In genomic region chr12:53726946-53727309, GRCh38 we compare ENCODE assay signal across 8 cellular contexts. TPM values are rescaled to one million over a fixed set of nuclear protein-coding genes. Genes with fewer than 3 reads are reported as not detected.
DNase-seq lines count a peak whose midpoint lies in the region; ATAC-seq and TF ChIP-seq lines count a peak whose summit lies in the region.

No MANE protein-coding gene starts in this region.

- intact Hi-C loops in PC-9 (cut with micrococcal nuclease; ENCODE audit: unreplicated experiment), result no loop called here

- H3K36me3 ChIP-seq in PC-9 (ENCODE audit: low read depth) (no peaks in the 10 kb centered on the region), esophagus (ENCODE audit: control insufficient read depth in 2 of 2, insufficient read depth in 2 of 2, low read length in 1 of 2) (peaks cover 5 to 14% of the 10 kb centered on the region in 2 donors)

- H3K9me2 ChIP-seq in PC-9 (ENCODE audit: insufficient read depth), result no peaks in the 10 kb centered on the region

- no peaks in the 10 kb centered on the region for H3K79me2 ChIP-seq in PC-9 (ENCODE audit: low read depth)

- peak overlapping the region; percentile 93 for H3K27ac Mint-ChIP-seq in osteocyte (ENCODE audit: unreplicated experiment)

- DNase-seq in PC-9 (peak in 1 of 2 experiments; percentile 17), osteocyte (ENCODE audit: extremely low spot score, unreplicated experiment) (no peak), NCI-H748 treated with DMSO at 0.1 percent for 48 hours (lab: John Stamatoyannopoulos, UW) (no peak), NCI-H2196 (lab: John Stamatoyannopoulos, UW; ENCODE audit: unreplicated experiment) (no peak)

- WGBS in esophagus, 2 donors, result 1 to 2% methylated on average over 15 of the region's 15 CpGs

- no peak overlapping the region for H3K27ac ChIP-seq in PC-9
- peak overlapping the region; percentile 60 to 82 for H3K27ac ChIP-seq in esophagus (ENCODE audit: low read depth in 2 of 2, low read length in 1 of 2)

- H3K4me3 Mint-ChIP-seq in osteocyte (ENCODE audit: unreplicated experiment), result peak overlapping the region; percentile 98

- CTCF ChIA-PET in PC-9 (lab: Charles Lee), result interaction anchor here (0.6 to 2.5 kb wide), 2 partner anchors 17 to 118 kb away, joined by 3 to 11 read pairs; no protein-coding TSS in a partner anchor

- peaks cover 27% of the 10 kb centered on the region for H3K36me3 Mint-ChIP-seq in osteocyte (ENCODE audit: unreplicated experiment)

- TF ChIP-seq CTCF in PC-9 (conservative IDR thresholded peaks at IDR 0.05) (no peak), osteocyte (IDR thresholded peaks at IDR 0.05) (no peak)

- BruUV-seq in PC-9 (replicated peaks; lab: Mats Ljungman, UMichigan), result TSS peak; percentile 57

- H3K4me1 ChIP-seq in PC-9 (replicated peaks; ENCODE audit: insufficient read depth) (peaks cover 18% of the 10 kb centered on the region), esophagus (ENCODE audit: control insufficient read depth in 2 of 2, insufficient read depth in 2 of 2, low read length in 1 of 2) (peaks cover 4 to 14% of the 10 kb centered on the region in 2 donors)

- no peaks in the 10 kb centered on the region for H4K20me1 ChIP-seq in PC-9 (ENCODE audit: insufficient read depth)

- ATAC-seq in GM21526 (IDR thresholded peaks at IDR 0.05; ENCODE audit: low FRiP score, unreplicated experiment), result peak; percentile 3
- no peak for ATAC-seq in GM21528 (IDR thresholded peaks at IDR 0.05; ENCODE audit: low FRiP score, unreplicated experiment)
- ATAC-seq in GM19395 (IDR thresholded peaks at IDR 0.05; ENCODE audit: unreplicated experiment), result no peak

- POLR2A ChIA-PET in PC-9 (lab: Charles Lee; ENCODE audit: unreplicated experiment), result interaction anchor here (0.7 kb wide), 1 partner anchor 137 kb away, joined by 6 read pairs; no protein-coding TSS in a partner anchor

- H3K4me1 Mint-ChIP-seq in osteocyte (ENCODE audit: unreplicated experiment), result peaks cover 18% of the 10 kb centered on the region

- no peaks in the 10 kb centered on the region for H3F3A ChIP-seq in PC-9 (ENCODE audit: insufficient read depth, low read depth)

- no peaks in the 10 kb centered on the region for H3K9me3 ChIP-seq in PC-9 (ENCODE audit: insufficient read depth, low read depth)
- no peaks in the 10 kb centered on the region for H3K9me3 ChIP-seq in esophagus (ENCODE audit: control insufficient read depth in 2 of 2, insufficient read depth in 1 of 2, low read depth in 1 of 2, low read length in 1 of 2)

- H3K27me3 Mint-ChIP-seq in osteocyte (ENCODE audit: unreplicated experiment), result peaks cover 8% of the 10 kb centered on the region

- no peaks in the 10 kb centered on the region for H3K9me3 Mint-ChIP-seq in osteocyte (ENCODE audit: unreplicated experiment)

- H3K4me2 ChIP-seq in PC-9, result peak overlapping the region; percentile 94

- H3K27me3 ChIP-seq in PC-9 (ENCODE audit: insufficient read depth, low read depth) (no peaks in the 10 kb centered on the region), esophagus (ENCODE audit: control insufficient read depth in 1 of 2, insufficient read depth in 2 of 2, low read length in 2 of 2) (no peaks in the 10 kb centered on the region)

- H3K4me3 ChIP-seq in PC-9 (peak overlapping the region; percentile 72), esophagus (ENCODE audit: low read depth in 1 of 2, low read length in 2 of 2) (peak overlapping the region; percentile 74 to 82)

- H2AFZ ChIP-seq in PC-9, result peak overlapping the region; percentile 79; the same call in 1 of the 2 replicates

RNA-seq across cellular contexts. Expression of gene CALCOCO1, which starts 0.3 kb away (rescaled TPM):
- total RNA-seq in PC-9 (2021) (67.4 and 88.9 TPM in 2 replicates), osteocyte (186 and 198 TPM in 2 replicates)
- polyA plus RNA-seq in esophagus, result 10 to 100 TPM; 49.7 to 72.7 TPM

RNA-seq across cellular contexts. Expression of gene CISTR, which starts 24.9 kb away (rescaled TPM):
- total RNA-seq in PC-9 (2021), result not detected in 2 replicates
- not detected for polyA plus RNA-seq in esophagus
- total RNA-seq in osteocyte, result not detected in 2 replicates

RNA-seq across cellular contexts. Expression of gene ATP5MC2, which starts 51.0 kb away (rescaled TPM):
- total RNA-seq in PC-9 (2021) (270 and 280 TPM in 2 replicates), osteocyte (294 TPM in 2 replicates)
- polyA plus RNA-seq in esophagus, result 100 to 1,000 TPM; 334 to 466 TPM
